1 cellular context compared by ENCODE assay signal in genomic region chr1:156489935-156490293, GRCh38.
TF ChIP-seq lines count a peak whose summit lies in the region.

No MANE protein-coding gene starts in this region.

TF ChIP-seq in K562, 482 proteins besides CTCF, POLR2A, EP300 and RAD21 (continued from another document):
- TF ChIP-seq ZBTB40 (IDR thresholded peaks at IDR 0.05): no peak
- TF ChIP-seq ZBTB40 (CRISPR knock-in tag; IDR thresholded peaks at IDR 0.05): no peak
- no peak for TF ChIP-seq CUX1 (CRISPR knock-in tag; IDR thresholded peaks at IDR 0.05)
- no peak for TF ChIP-seq TCF7L2 (IDR thresholded peaks at IDR 0.05; ENCODE audit: low read depth, low read length)
- no peak for TF ChIP-seq BRF1 (IDR thresholded peaks at IDR 0.05; ENCODE audit: borderline replicate concordance, extremely low read depth, insufficient read length)
- no peak for TF ChIP-seq ZNF134 (CRISPR knock-in tag; conservative IDR thresholded peaks at IDR 0.05)
- no peak for TF ChIP-seq MCM3 (IDR thresholded peaks at IDR 0.05)
- TF ChIP-seq KHSRP (IDR thresholded peaks at IDR 0.05): no peak
- TF ChIP-seq RBM17 (IDR thresholded peaks at IDR 0.05; ENCODE audit: borderline replicate concordance, low read depth, low read length): no peak
